Comparison of ENCODE assay signal across 1 cellular context in genomic region chr17:29593546-29594440, GRCh38.
TF ChIP-seq lines count a peak whose summit lies in the region.

No MANE protein-coding gene starts in this region.

TF ChIP-seq in K562, 482 proteins besides CTCF, POLR2A, EP300 and RAD21 (continues in another document):
- TF ChIP-seq SMARCE1 (IDR thresholded peaks at IDR 0.05) (no peak), PML (IDR thresholded peaks at IDR 0.05; ENCODE audit: low read length) (no peak), NCOA4 (IDR thresholded peaks at IDR 0.05; ENCODE audit: partially characterized antibody) (no peak), COPS2 (conservative IDR thresholded peaks at IDR 0.05) (no peak), MECOM (CRISPR knock-in tag; IDR thresholded peaks at IDR 0.05) (0 out of 2 replicates have a peak, but pooled peaks have one; percentile 30), ZFP91 (CRISPR knock-in tag; IDR thresholded peaks at IDR 0.05) (no peak), PYGO2 (tag; IDR thresholded peaks at IDR 0.05) (no peak), HDAC2 (IDR thresholded peaks at IDR 0.05) (peak; percentile 75), RB1 (IDR thresholded peaks at IDR 0.05; ENCODE audit: low read depth) (0 out of 2 replicates have a peak, but pooled peaks have one; percentile 33), PHF8 (IDR thresholded peaks at IDR 0.05; ENCODE audit: borderline replicate concordance, low read length) (peak; percentile 20; the same call in 1 of the 2 replicates), ATF3 (IDR thresholded peaks at IDR 0.05) (no peak), ATF3 (CRISPR knock-in tag; conservative IDR thresholded peaks at IDR 0.05) (no peak), SNAPC5 (CRISPR knock-in tag; IDR thresholded peaks at IDR 0.05) (no peak), ZNF830 (CRISPR knock-in tag; IDR thresholded peaks at IDR 0.05) (no peak), RFX5 (IDR thresholded peaks at IDR 0.05; ENCODE audit: low read depth, low read length) (no peak), MAX (CRISPR knock-in tag; IDR thresholded peaks at IDR 0.05) (peak; percentile 55; the same call in 1 of the 2 replicates), MIER1 (IDR thresholded peaks at IDR 0.05; ENCODE audit: low read depth) (peak; percentile 95), AFF1 (IDR thresholded peaks at IDR 0.05; ENCODE audit: low read depth in 1 of 2, partially characterized antibody in 2 of 2) (peak in 1 of 2 experiments; percentile 97), ZNF311 (CRISPR knock-in tag; IDR thresholded peaks at IDR 0.05) (no peak), ZNF699 (CRISPR knock-in tag; IDR thresholded peaks at IDR 0.05; ENCODE audit: insufficient replicate concordance) (no peak), ZNF695 (CRISPR knock-in tag; IDR thresholded peaks at IDR 0.05) (no peak), MAZ (CRISPR knock-in tag; conservative IDR thresholded peaks at IDR 0.05 in 1 of 2, IDR thresholded peaks at IDR 0.05 in 1 of 2) (peak in 1 of 2 experiments; percentile 92; a peak in 2 of 4 replicates), EGR1 (conservative IDR thresholded peaks at IDR 0.05) (peak; percentile 41; the same call in 1 of the 2 replicates), ARHGAP35 (IDR thresholded peaks at IDR 0.05; ENCODE audit: partially characterized antibody) (peak; percentile 19), ZSCAN29 (IDR thresholded peaks at IDR 0.05) (no peak), PHB2 (IDR thresholded peaks at IDR 0.05; ENCODE audit: low read depth) (no peak), PRMT5 (CRISPR knock-in tag; IDR thresholded peaks at IDR 0.05) (peak; percentile 98), TCFL5 (CRISPR knock-in tag; conservative IDR thresholded peaks at IDR 0.05) (no peak), E2F5 (CRISPR knock-in tag; IDR thresholded peaks at IDR 0.05) (peak; percentile 73; the same call in 1 of the 2 replicates)
- TF ChIP-seq, protein P1, sequence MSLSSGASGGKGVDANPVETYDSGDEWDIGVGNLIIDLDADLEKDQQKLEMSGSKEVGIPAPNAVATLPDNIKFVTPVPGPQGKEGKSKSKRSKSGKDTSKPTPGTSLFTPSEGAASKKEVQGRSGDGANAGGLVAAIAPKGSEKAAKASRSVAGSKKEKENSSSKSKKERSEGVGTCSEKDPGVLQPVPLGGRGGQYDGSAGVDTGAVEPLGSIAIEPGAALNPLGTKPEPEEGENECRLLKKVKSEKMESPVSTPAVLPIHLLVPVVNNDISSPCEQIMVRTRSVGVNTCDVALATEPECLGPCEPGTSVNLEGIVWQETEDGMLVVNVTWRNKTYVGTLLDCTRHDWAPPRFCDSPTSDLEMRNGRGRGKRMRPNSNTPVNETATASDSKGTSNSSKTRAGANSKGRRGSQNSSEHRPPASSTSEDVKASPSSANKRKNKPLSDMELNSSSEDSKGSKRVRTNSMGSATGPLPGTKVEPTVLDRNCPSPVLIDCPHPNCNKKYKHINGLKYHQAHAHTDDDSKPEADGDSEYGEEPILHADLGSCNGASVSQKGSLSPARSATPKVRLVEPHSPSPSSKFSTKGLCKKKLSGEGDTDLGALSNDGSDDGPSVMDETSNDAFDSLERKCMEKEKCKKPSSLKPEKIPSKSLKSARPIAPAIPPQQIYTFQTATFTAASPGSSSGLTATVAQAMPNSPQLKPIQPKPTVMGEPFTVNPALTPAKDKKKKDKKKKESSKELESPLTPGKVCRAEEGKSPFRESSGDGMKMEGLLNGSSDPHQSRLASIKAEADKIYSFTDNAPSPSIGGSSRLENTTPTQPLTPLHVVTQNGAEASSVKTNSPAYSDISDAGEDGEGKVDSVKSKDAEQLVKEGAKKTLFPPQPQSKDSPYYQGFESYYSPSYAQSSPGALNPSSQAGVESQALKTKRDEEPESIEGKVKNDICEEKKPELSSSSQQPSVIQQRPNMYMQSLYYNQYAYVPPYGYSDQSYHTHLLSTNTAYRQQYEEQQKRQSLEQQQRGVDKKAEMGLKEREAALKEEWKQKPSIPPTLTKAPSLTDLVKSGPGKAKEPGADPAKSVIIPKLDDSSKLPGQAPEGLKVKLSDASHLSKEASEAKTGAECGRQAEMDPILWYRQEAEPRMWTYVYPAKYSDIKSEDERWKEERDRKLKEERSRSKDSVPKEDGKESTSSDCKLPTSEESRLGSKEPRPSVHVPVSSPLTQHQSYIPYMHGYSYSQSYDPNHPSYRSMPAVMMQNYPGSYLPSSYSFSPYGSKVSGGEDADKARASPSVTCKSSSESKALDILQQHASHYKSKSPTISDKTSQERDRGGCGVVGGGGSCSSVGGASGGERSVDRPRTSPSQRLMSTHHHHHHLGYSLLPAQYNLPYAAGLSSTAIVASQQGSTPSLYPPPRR (CRISPR knock-in tag; IDR thresholded peaks at IDR 0.05; ENCODE audit: borderline replicate concordance), result no peak; the same call in 1 of the 2 replicates
- TF ChIP-seq, protein P2, sequence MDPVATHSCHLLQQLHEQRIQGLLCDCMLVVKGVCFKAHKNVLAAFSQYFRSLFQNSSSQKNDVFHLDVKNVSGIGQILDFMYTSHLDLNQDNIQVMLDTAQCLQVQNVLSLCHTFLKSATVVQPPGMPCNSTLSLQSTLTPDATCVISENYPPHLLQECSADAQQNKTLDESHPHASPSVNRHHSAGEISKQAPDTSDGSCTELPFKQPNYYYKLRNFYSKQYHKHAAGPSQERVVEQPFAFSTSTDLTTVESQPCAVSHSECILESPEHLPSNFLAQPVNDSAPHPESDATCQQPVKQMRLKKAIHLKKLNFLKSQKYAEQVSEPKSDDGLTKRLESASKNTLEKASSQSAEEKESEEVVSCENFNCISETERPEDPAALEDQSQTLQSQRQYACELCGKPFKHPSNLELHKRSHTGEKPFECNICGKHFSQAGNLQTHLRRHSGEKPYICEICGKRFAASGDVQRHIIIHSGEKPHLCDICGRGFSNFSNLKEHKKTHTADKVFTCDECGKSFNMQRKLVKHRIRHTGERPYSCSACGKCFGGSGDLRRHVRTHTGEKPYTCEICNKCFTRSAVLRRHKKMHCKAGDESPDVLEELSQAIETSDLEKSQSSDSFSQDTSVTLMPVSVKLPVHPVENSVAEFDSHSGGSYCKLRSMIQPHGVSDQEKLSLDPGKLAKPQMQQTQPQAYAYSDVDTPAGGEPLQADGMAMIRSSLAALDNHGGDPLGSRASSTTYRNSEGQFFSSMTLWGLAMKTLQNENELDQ (CRISPR knock-in tag; IDR thresholded peaks at IDR 0.05; ENCODE audit: borderline replicate concordance), result 0 out of 2 replicates have a peak, but pooled peaks have one; percentile 60
- TF ChIP-seq, protein P3, sequence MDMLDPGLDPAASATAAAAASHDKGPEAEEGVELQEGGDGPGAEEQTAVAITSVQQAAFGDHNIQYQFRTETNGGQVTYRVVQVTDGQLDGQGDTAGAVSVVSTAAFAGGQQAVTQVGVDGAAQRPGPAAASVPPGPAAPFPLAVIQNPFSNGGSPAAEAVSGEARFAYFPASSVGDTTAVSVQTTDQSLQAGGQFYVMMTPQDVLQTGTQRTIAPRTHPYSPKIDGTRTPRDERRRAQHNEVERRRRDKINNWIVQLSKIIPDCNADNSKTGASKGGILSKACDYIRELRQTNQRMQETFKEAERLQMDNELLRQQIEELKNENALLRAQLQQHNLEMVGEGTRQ (CRISPR knock-in tag; IDR thresholded peaks at IDR 0.05), result 0 out of 2 replicates have a peak, but pooled peaks have one; percentile 31
- TF ChIP-seq, protein P4, sequence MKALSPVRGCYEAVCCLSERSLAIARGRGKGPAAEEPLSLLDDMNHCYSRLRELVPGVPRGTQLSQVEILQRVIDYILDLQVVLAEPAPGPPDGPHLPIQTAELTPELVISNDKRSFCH (CRISPR knock-in tag; IDR thresholded peaks at IDR 0.05), result no peak
- TF ChIP-seq, protein P4 (tag; IDR thresholded peaks at IDR 0.05), result no peak
